25 cellular contexts compared by ENCODE assay signal in the genomic region with DNA sequence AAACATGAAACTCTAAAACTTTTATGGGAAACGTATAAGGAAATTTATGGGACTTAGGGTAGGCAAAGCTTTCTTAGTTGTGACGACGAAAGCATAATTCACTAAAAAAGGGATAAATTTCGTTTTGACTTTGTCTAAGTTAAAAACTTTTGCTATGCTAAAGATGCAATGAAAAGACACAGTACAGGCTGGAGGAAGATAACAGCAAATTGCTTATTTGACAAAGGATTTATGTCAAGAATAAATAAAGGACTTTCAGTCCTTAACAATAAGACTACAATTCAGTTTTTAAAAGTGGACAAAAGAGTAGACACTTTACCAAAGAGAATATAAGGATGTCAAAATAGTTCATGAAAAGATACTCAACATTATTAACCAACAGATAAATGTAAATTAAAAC.
"Had no signal": no experiment of that assay in that cellular context is flagged by ENCODE, and none has a peak within 500 bp of the region (broad histone marks: within the 10 kb centered on the region; RNA-seq: fewer than 3 reads in every experiment).

No MANE protein-coding gene starts in this region.

- FAIRE-seq: colon, endometrium, endothelial cell of umbilical vein, frontal cortex had no signal

- DNase-seq: colonic mucosa; cortex of kidney; dermis blood vessel endothelial cell; dorsolateral prefrontal cortex; effector CD4-positive, alpha-beta T cell; effector CD8-positive, alpha-beta T cell; effector memory CD4-positive, alpha-beta T cell; effector memory CD8-positive, alpha-beta T cell; endodermal cell; erythroblast; esophagus squamous epithelium; foreskin fibroblast; foreskin keratinocyte; foreskin melanocyte; gastrocnemius medialis; head of caudate nucleus; heart left ventricle; heart right ventricle had no signal

- H3K4me3 Mint-ChIP-seq: dendritic cell treated with granulocyte-macrophage colony-stimulating factor and Interleukin-4, amounts not matched to agents 40 ng/mL and 50 ng/mL, for 4 days; effector memory CD8-positive, alpha-beta T cell; endodermal cell had no signal

- H3K27me3 Mint-ChIP-seq: dendritic cell treated with granulocyte-macrophage colony-stimulating factor and Interleukin-4, amounts not matched to agents 40 ng/mL and 50 ng/mL, for 4 days; effector memory CD8-positive, alpha-beta T cell had no signal

- H3K27ac Mint-ChIP-seq: dendritic cell treated with granulocyte-macrophage colony-stimulating factor and Interleukin-4, amounts not matched to agents 40 ng/mL and 50 ng/mL, for 4 days; effector memory CD8-positive, alpha-beta T cell; endodermal cell had no signal

- ATAC-seq: effector memory CD8-positive, alpha-beta T cell; esophagus mucosa; foreskin keratinocyte; gastrocnemius medialis; gastroesophageal sphincter; heart left ventricle; heart right ventricle had no signal
